In the genomic region with DNA sequence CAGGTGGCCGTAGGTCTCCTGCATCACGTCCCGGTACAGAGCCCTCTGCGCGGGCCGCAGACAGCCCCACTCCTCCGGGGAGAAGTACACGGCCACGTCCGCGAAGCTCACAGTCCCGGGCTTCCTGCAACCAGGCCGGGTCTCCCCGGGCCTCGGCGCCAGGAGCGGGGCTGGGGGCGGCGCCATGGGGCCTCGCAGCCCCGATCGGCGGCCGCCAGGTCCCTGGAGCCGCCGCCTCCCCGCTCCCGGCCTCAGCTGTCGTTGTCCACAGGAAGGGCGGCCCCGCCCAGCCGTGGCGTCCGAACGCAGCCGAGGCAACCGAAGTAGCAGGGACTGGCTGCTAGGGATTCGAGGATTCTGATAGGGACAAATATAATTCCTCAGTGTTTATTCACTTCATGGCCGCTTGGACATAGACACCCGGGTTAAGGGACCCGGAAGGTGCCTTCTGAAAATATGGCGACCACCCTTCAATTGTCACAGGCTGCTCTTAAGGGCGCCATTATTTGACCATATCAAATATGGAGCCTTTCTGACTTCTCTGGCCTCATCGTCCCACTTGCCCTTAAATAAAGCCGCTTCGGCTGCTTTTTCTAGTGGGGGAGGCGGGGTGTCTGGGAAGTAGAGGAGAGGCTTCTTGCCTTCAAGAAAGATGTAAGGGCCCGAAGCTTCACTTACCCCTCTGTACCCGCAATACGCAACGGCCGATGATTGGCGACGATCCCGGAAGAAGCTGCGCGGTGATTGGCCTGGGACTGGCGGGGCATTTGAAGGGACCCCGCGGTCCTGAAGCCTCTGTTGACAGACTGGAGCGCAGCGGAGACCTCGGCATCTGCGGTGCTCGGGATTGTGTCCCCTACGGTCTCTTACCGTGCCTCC, we compare ENCODE assay signal across 8 cellular contexts.
DNase-seq lines count a peak whose midpoint lies in the region; ATAC-seq and TF ChIP-seq lines count a peak whose summit lies in the region.

ZNF688 (minus strand) TSS at position 271 of the 879 bp plus-strand sequence; CDS start at position 186, 85 bp downstream.

- DNase-seq in AG10803 (ENCODE audit: low read depth) = peak; percentile 99
- peak; percentile 99 for DNase-seq in NCI-H510A treated with DMSO at 0.1 percent for 48 hours (lab: John Stamatoyannopoulos, UW)
- peak; percentile 85 to 90 for DNase-seq in activated CD4-positive, alpha-beta T cell treated with anti-CD3 and anti-CD28 coated beads for 24 hours (ENCODE audit: low read depth in 2 of 2)
- DNase-seq in choroid plexus epithelial cell (ENCODE audit: low read depth) = peak; percentile 99
- peak; percentile 96 for DNase-seq in kidney glomerular epithelial cell (lab: John Stamatoyannopoulos, UW)
- DNase-seq in stimulated activated CD4-positive, alpha-beta T cell treated with anti-CD3 and anti-CD28 coated beads, Interleukin-1b, Interleukin-23, amount 100 ng/mL, for 1 hour (ENCODE audit: low read depth in 2 of 2) = peak; percentile 78 to 88

- ATAC-seq in GM19043 (IDR thresholded peaks at IDR 0.05; ENCODE audit: low read depth, unreplicated experiment) (peak; percentile 73), HG03378 (IDR thresholded peaks at IDR 0.05; ENCODE audit: unreplicated experiment) (peak; percentile 63)

- TF ChIP-seq CTCF in AG10803 (conservative IDR thresholded peaks at IDR 0.05; ENCODE audit: low read length) (no peak), choroid plexus epithelial cell (conservative IDR thresholded peaks at IDR 0.05; ENCODE audit: low read depth, low read length) (no peak)

- H3K4me3 ChIP-seq in AG10803 (ENCODE audit: low read length) = peak within 1 kb of the TSS; percentile 76
- peak within 1 kb of the TSS; percentile 71 for H3K4me3 ChIP-seq in choroid plexus epithelial cell (ENCODE audit: low read depth, low read length)

Comparison
In these comparisons a context has a peak if more than half of its experiments do, and no peak if none do; other contexts are left out.
1. Peak in every context shown above with its lines: DNase-seq, ATAC-seq and H3K4me3 ChIP-seq.